ENCODE assay signal across 1 cellular context in genomic region chr2:219308142-219309093, GRCh38.
A peak's percentile ranks its signal among the peaks of the same experiment; 100 is the strongest.
TF ChIP-seq lines count a peak whose summit lies in the region.

No MANE protein-coding gene starts in this region.

TF ChIP-seq in HepG2, 621 proteins besides CTCF, POLR2A, EP300 and RAD21 (continued from another document and continues in another):
- TF ChIP-seq ZNF563 (CRISPR knock-in tag; IDR thresholded peaks at IDR 0.05) (peak; percentile 93), MTA1 (CRISPR knock-in tag; IDR thresholded peaks at IDR 0.05; ENCODE audit: borderline replicate concordance) (no peak), ZNF574 (CRISPR knock-in tag; IDR thresholded peaks at IDR 0.05) (peak; percentile 88), FOXK2 (IDR thresholded peaks at IDR 0.05) (no peak), HIC2 (CRISPR knock-in tag; IDR thresholded peaks at IDR 0.05; ENCODE audit: low read depth) (peak; percentile 55; the same call in 1 of the 2 replicates), MATR3 (CRISPR knock-in tag; IDR thresholded peaks at IDR 0.05) (no peak), ZNF317 (CRISPR knock-in tag; IDR thresholded peaks at IDR 0.05) (peak; percentile 91), ZNF782 (CRISPR knock-in tag; IDR thresholded peaks at IDR 0.05; ENCODE audit: borderline replicate concordance) (peak; percentile 98), TEAD2 (CRISPR knock-in tag; IDR thresholded peaks at IDR 0.05) (peak; percentile 81; the same call in 1 of the 2 replicates), ZNF335 (CRISPR knock-in tag; IDR thresholded peaks at IDR 0.05) (peak; percentile 93), TFE3 (CRISPR knock-in tag; IDR thresholded peaks at IDR 0.05) (peak; percentile 92), NCOA2 (CRISPR knock-in tag; IDR thresholded peaks at IDR 0.05) (peak; percentile 81), ZNF17 (CRISPR knock-in tag; IDR thresholded peaks at IDR 0.05) (peak; percentile 59; the same call in 1 of the 2 replicates), ZSCAN9 (CRISPR knock-in tag; IDR thresholded peaks at IDR 0.05; ENCODE audit: borderline replicate concordance) (peak; percentile 100), ATF3 (CRISPR knock-in tag; IDR thresholded peaks at IDR 0.05) (peak; percentile 83), FOXA3 (CRISPR knock-in tag; IDR thresholded peaks at IDR 0.05) (peak; percentile 73), EZH2 (conservative IDR thresholded peaks at IDR 0.05; ENCODE audit: low read depth, low read length) (no peak), PHF20 (CRISPR knock-in tag; IDR thresholded peaks at IDR 0.05) (peak; percentile 47), ZNF570 (CRISPR knock-in tag; IDR thresholded peaks at IDR 0.05; ENCODE audit: borderline replicate concordance) (no peak), ZBTB7A (CRISPR knock-in tag; IDR thresholded peaks at IDR 0.05) (peak; percentile 61; the same call in 1 of the 2 replicates), ARID5B (CRISPR knock-in tag; IDR thresholded peaks at IDR 0.05) (peak; percentile 68), CBX1 (IDR thresholded peaks at IDR 0.05; ENCODE audit: low read depth) (no peak), ZSCAN25 (CRISPR knock-in tag; IDR thresholded peaks at IDR 0.05) (peak; percentile 25; the same call in 1 of the 2 replicates), BATF2 (CRISPR knock-in tag; IDR thresholded peaks at IDR 0.05) (peak; percentile 89; the same call in 1 of the 2 replicates), FOXO4 (CRISPR knock-in tag; conservative IDR thresholded peaks at IDR 0.05) (no peak), RBFOX2 (IDR thresholded peaks at IDR 0.05; ENCODE audit: low read depth, low read length) (no peak), PRMT3 (CRISPR knock-in tag; IDR thresholded peaks at IDR 0.05; ENCODE audit: borderline replicate concordance, low read depth) (peak; percentile 76; the same call in 1 of the 2 replicates), ZNF619 (CRISPR knock-in tag; IDR thresholded peaks at IDR 0.05) (no peak), ZMAT5 (CRISPR knock-in tag; IDR thresholded peaks at IDR 0.05; ENCODE audit: borderline replicate concordance, low read depth) (0 out of 2 replicates have a peak, but pooled peaks have one; percentile 61), ETS1 (CRISPR knock-in tag; IDR thresholded peaks at IDR 0.05) (peak; percentile 98), THYN1 (CRISPR knock-in tag; IDR thresholded peaks at IDR 0.05; ENCODE audit: borderline replicate concordance, low read depth) (no peak), ZBTB37 (CRISPR knock-in tag; IDR thresholded peaks at IDR 0.05) (0 out of 2 replicates have a peak, but pooled peaks have one; percentile 66), SRY (CRISPR knock-in tag; IDR thresholded peaks at IDR 0.05) (peak; percentile 99), POLR2AphosphoS5 (IDR thresholded peaks at IDR 0.05; ENCODE audit: low read depth, low read length) (no peak), SRF (IDR thresholded peaks at IDR 0.05; ENCODE audit: low read depth, low read length) (no peak), HMGXB4 (CRISPR knock-in tag; IDR thresholded peaks at IDR 0.05; ENCODE audit: borderline replicate concordance in 1 of 2, low read depth in 1 of 2) (peak; percentile 41 to 60; a peak in 2 of 4 replicates), ARNTL (CRISPR knock-in tag; IDR thresholded peaks at IDR 0.05) (peak; percentile 80), RBAK (CRISPR knock-in tag; IDR thresholded peaks at IDR 0.05) (no peak), ZNF776 (CRISPR knock-in tag; IDR thresholded peaks at IDR 0.05) (peak; percentile 71; the same call in 1 of the 2 replicates), FOXJ3 (CRISPR knock-in tag; IDR thresholded peaks at IDR 0.05; ENCODE audit: borderline replicate concordance) (no peak; the same call in 1 of the 2 replicates), ZFP1 (CRISPR knock-in tag; IDR thresholded peaks at IDR 0.05) (peak; percentile 88; the same call in 1 of the 2 replicates), ZNF749 (CRISPR knock-in tag; IDR thresholded peaks at IDR 0.05; ENCODE audit: borderline replicate concordance) (peak; percentile 99), HNF1B (CRISPR knock-in tag; IDR thresholded peaks at IDR 0.05) (0 out of 2 replicates have a peak, but pooled peaks have one; percentile 25)
